14 cellular contexts compared by ENCODE assay signal in the genomic region with DNA sequence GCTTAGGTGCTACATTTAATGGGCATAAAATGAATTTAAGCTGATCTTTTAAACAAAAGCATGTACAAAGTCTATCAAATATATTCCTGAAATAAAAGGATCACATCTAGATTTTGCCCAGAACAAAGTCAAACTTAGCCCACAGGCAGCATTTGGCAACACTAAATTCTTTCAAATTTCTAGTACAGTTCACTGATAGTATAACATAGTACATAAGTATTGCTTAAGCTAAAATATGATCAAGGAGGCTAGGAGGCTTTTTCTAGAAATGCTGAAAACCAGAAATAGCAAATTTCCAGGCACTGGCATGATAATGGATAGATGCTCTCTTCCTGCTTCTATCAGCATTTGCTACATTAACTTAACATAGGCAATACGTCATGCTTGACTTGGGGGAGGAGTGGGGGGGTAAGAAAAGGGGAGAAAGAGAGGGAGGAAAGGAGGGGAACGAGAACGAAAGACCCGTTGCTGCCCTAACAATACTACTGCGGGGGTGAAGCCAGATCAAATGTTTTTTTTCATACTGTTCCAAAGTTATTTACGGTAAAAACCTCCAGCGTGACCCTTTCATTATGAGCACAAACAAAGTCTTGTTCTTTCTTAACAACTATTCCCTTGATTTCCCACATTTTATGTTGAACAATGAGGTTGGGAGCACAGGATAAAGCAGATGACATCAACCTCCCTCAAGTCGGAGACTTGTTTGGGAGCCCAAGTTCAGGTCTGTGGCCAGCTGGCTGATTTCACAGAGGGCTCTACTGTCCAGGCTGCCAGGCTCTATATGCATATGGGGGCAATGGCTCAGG. TPM values are rescaled to one million over a fixed set of nuclear protein-coding genes. Genes with fewer than 3 reads are reported as not detected.
DNase-seq lines count a peak whose midpoint lies in the region; ATAC-seq and TF ChIP-seq lines count a peak whose summit lies in the region.
"Had no signal": no experiment of that assay in that cellular context is flagged by ENCODE, and none has a peak within 500 bp of the region (broad histone marks: within the 10 kb centered on the region; RNA-seq: fewer than 3 reads in every experiment).

No MANE protein-coding gene starts in this region.

- H3K36me3 ChIP-seq in body of pancreas (replicated peaks in 1 of 2; ENCODE audit: insufficient read depth in 1 of 2, low read depth in 2 of 2) (no peaks in the 10 kb centered on the region), right atrium auricular region (no peaks in the 10 kb centered on the region)

- H3K27ac ChIP-seq in body of pancreas (peak overlapping the region; percentile 50 to 74 (median 70)), right atrium auricular region (peak overlapping the region; percentile 6 to 7)

- DNase-seq in COLO829 (ENCODE audit: low spot score) (peak; percentile 89), body of pancreas (peak in 3 of 4 donors; percentile 36 to 76 (median 66)), right atrium auricular region (ENCODE audit: low spot score) (no peak), pons (ENCODE audit: low spot score) (peak; percentile 97), GM13977 (ENCODE audit: low spot score) (no peak)
- no peak for DNase-seq in activated effector memory CD4-positive, alpha-beta T cell treated with anti-CD3 and anti-CD28 coated beads, Interleukin-2, amount 50 U/mL, for 16 hours
- DNase-seq: activated CD4-positive, alpha-beta T cell treated with anti-CD3 and anti-CD28 coated beads for 48 hours; activated gamma-delta T cell; effector memory CD4-positive, alpha-beta T cell; natural killer cell; NCI-H146; SW 1271 had no signal

- TF ChIP-seq CTCF in body of pancreas (IDR thresholded peaks at IDR 0.05) (no peak), right atrium auricular region (IDR thresholded peaks at IDR 0.05) (no peak), GM13977 (IDR thresholded peaks at IDR 0.05; ENCODE audit: extremely low read depth, insufficient read depth, missing control alignments) (no peak)

- H3K4me3 ChIP-seq in body of pancreas (no peak overlapping the region), right atrium auricular region (no peak overlapping the region)

- ATAC-seq in body of pancreas (peak; percentile 56), GM21423 (IDR thresholded peaks at IDR 0.05; ENCODE audit: unreplicated experiment) (no peak), GM19324 (IDR thresholded peaks at IDR 0.05; ENCODE audit: low FRiP score, unreplicated experiment) (no peak)
- ATAC-seq: natural killer cell had no signal

- intact Hi-C loops in body of pancreas (cut with DNase I) = no loop called here

- H3K4me1 ChIP-seq in body of pancreas (peaks cover 77% of the 10 kb centered on the region), right atrium auricular region (peaks cover 0 to 50% of the 10 kb centered on the region in 2 donors)

- in situ Hi-C loops in GM13977 (cut with MboI; ENCODE audit: low pct_unique_long_range_greater_than_20kb, low sequenced_read_pairs, unreplicated experiment) = no loop called here

- H3K9me3 ChIP-seq in body of pancreas (no peaks in the 10 kb centered on the region), right atrium auricular region (no peaks in the 10 kb centered on the region)

- 22 to 26% methylated on average over 8 of the region's 8 CpGs for WGBS in body of pancreas, 2 donors

- TF ChIP-seq POLR2A in body of pancreas (IDR thresholded peaks at IDR 0.05) = no peak

- H3K27me3 ChIP-seq in body of pancreas = no peaks in the 10 kb centered on the region
- H3K27me3 ChIP-seq in right atrium auricular region = no peaks in the 10 kb centered on the region

RNA-seq across cellular contexts. Expression of gene TMED10, which starts 10.6 kb away (rescaled TPM):
- 100 to 1,000 TPM; 150 to 243 TPM for total RNA-seq in body of pancreas
- 100 to 1,000 TPM; 261 to 325 TPM for total RNA-seq in right atrium auricular region

RNA-seq across cellular contexts. Expression of gene NEK9, which starts 38.9 kb away (rescaled TPM):
- total RNA-seq in body of pancreas (10 to 100 TPM; 26.4 to 38.4 TPM), right atrium auricular region (10 to 100 TPM; 45.7 to 49.2 TPM)

Comparison
In these comparisons a context has a peak if more than half of its experiments do, and no peak if none do; other contexts are left out.
1. DNase-seq: peak in COLO829 (single experiment), body of pancreas (3 of 4) and pons (single experiment); none in right atrium auricular region (single experiment), GM13977 (single experiment) and activated effector memory CD4-positive, alpha-beta T cell treated with anti-CD3 and anti-CD28 coated beads, Interleukin-2, amount 50 U/mL, for 16 hours (single experiment).